Comparison of ENCODE assay signal across 8 cellular contexts in genomic region chr1:46300673-46301405, GRCh38. TPM values are rescaled to one million over a fixed set of nuclear protein-coding genes. Genes with fewer than 3 reads are reported as not detected.
DNase-seq lines count a peak whose midpoint lies in the region; ATAC-seq and TF ChIP-seq lines count a peak whose summit lies in the region.

No MANE protein-coding gene starts in this region.

- BruUV-seq in Calu3 (replicated peaks; lab: Mats Ljungman, UMichigan) = no TSS peak

- H3K4me1 Mint-ChIP-seq in Calu3 (ENCODE audit: low read depth, unreplicated experiment) (peaks cover 32% of the 10 kb centered on the region), osteocyte (ENCODE audit: unreplicated experiment) (peaks cover 38% of the 10 kb centered on the region)

- TF ChIP-seq CTCF in Calu3 (IDR thresholded peaks at IDR 0.05; ENCODE audit: unreplicated experiment) (no peak), Peyer's patch (IDR thresholded peaks at IDR 0.05) (no peak), epithelial cell of proximal tubule (conservative IDR thresholded peaks at IDR 0.05; ENCODE audit: low read depth, low read length) (no peak), osteocyte (IDR thresholded peaks at IDR 0.05) (no peak)

- H3K27me3 Mint-ChIP-seq in Calu3 (ENCODE audit: unreplicated experiment) = no peaks in the 10 kb centered on the region
- no peaks in the 10 kb centered on the region for H3K27me3 Mint-ChIP-seq in osteocyte (ENCODE audit: unreplicated experiment)

- intact Hi-C loops in Calu3 (cut with micrococcal nuclease; ENCODE audit: unreplicated experiment) = loop anchor here (5.0 kb wide), 1 partner anchor 46 kb away; no protein-coding TSS in a partner anchor

- H3K36me3 ChIP-seq in Peyer's patch = peaks cover 0 to 21% (median 0%) of the 10 kb centered on the region in 3 donors

- H3K4me3 Mint-ChIP-seq in Calu3 (ENCODE audit: low read depth, unreplicated experiment) = peak overlapping the region; percentile 99
- peak overlapping the region; percentile 99 for H3K4me3 Mint-ChIP-seq in osteocyte (ENCODE audit: unreplicated experiment)

- no peaks in the 10 kb centered on the region for H3K27me3 ChIP-seq in Peyer's patch

- DNase-seq in Calu3 = no peak
- DNase-seq in Peyer's patch = peak in 1 of 3 donors; percentile 44
- no peak for DNase-seq in epithelial cell of proximal tubule (ENCODE audit: low read depth)
- no peak for DNase-seq in osteocyte (ENCODE audit: extremely low spot score, unreplicated experiment)
- DNase-seq in NCI-H1105 (lab: John Stamatoyannopoulos, UW) = no peak
- DNase-seq in NCI-H82 (lab: John Stamatoyannopoulos, UW) = no peak
- no peak for DNase-seq in G401 (ENCODE audit: low spot score)

- no peak for TF ChIP-seq POLR2A in Peyer's patch (IDR thresholded peaks at IDR 0.05)

- H3K4me3 ChIP-seq in Peyer's patch (peak overlapping the region; percentile 78 to 92 (median 80)), epithelial cell of proximal tubule (ENCODE audit: low read depth, low read length) (peak overlapping the region; percentile 71)

- H3K27ac Mint-ChIP-seq in Calu3 (ENCODE audit: unreplicated experiment) (peak overlapping the region; percentile 97), osteocyte (ENCODE audit: unreplicated experiment) (peak overlapping the region; percentile 99)

- no peak for ATAC-seq in GM19455 (IDR thresholded peaks at IDR 0.05; ENCODE audit: unreplicated experiment)

- in situ Hi-C loops in G401 (cut with HindIII; ENCODE audit: low sequenced_read_pairs) = no loop called here

- CTCF ChIA-PET in Calu3 (lab: Charles Lee) = interaction anchor here (1.5 kb wide), 1 partner anchor 39 kb away, joined by 4 read pairs; no protein-coding TSS in a partner anchor

- H3K36me3 Mint-ChIP-seq in Calu3 (ENCODE audit: insufficient read depth, unreplicated experiment) (peaks cover 70% of the 10 kb centered on the region), osteocyte (ENCODE audit: unreplicated experiment) (peaks cover 21% of the 10 kb centered on the region)

- H3K9me3 ChIP-seq in Peyer's patch = no peaks in the 10 kb centered on the region

- H3K9me3 Mint-ChIP-seq in Calu3 (ENCODE audit: low read depth, unreplicated experiment) (no peaks in the 10 kb centered on the region), osteocyte (ENCODE audit: unreplicated experiment) (no peaks in the 10 kb centered on the region)

- peaks cover 0 to 34% (median 4%) of the 10 kb centered on the region in 4 donors for H3K4me1 ChIP-seq in Peyer's patch

- peak overlapping the region; percentile 89 to 94 (median 94) for H3K27ac ChIP-seq in Peyer's patch

RNA-seq across cellular contexts. Expression of gene LRRC41, which starts 2.6 kb away (rescaled TPM):
- total RNA-seq in Calu3 (2022) (47.5 and 48.8 TPM in 2 replicates), Peyer's patch (10 to 100 TPM; 19.8 to 72.3 (median 65.3) TPM), epithelial cell of proximal tubule (104 and 105 TPM in 2 replicates), osteocyte (90.7 and 93.4 TPM in 2 replicates)
- 99.1 and 119 TPM in 2 replicates for total RNA-seq in G401 (2014; rRNA removed; shearing (Covaris generic))

RNA-seq across cellular contexts. Expression of gene UQCRH, which starts 2.7 kb away (rescaled TPM):
- 410 and 460 TPM in 2 replicates for total RNA-seq in Calu3 (2022)
- total RNA-seq in Peyer's patch = 100 to 1,000 TPM; 230 to 300 (median 262) TPM
- total RNA-seq in epithelial cell of proximal tubule = 545 and 884 TPM in 2 replicates
- 200 and 228 TPM in 2 replicates for total RNA-seq in osteocyte
- total RNA-seq in G401 (2014; rRNA removed; shearing (Covaris generic)) = 782 and 965 TPM in 2 replicates

RNA-seq across cellular contexts. Expression of gene NSUN4, which starts 39.8 kb away (rescaled TPM):
- total RNA-seq in Calu3 (2022) = 38.7 and 42.5 TPM in 2 replicates
- 10 to 100 TPM; 12.8 to 29.4 (median 18.0) TPM for total RNA-seq in Peyer's patch
- 16.2 and 17.2 TPM in 2 replicates for total RNA-seq in epithelial cell of proximal tubule
- 21.6 and 24.5 TPM in 2 replicates for total RNA-seq in osteocyte
- 14.6 and 20.9 TPM in 2 replicates for total RNA-seq in G401 (2014; rRNA removed; shearing (Covaris generic))

RNA-seq across cellular contexts. Expression of gene RAD54L, which starts 53.3 kb away (rescaled TPM):
- total RNA-seq in Calu3 (2022) (22.5 and 25.2 TPM in 2 replicates), Peyer's patch (10 to 100 TPM in 2 of 4 donors, 1 to 10 TPM in 2; 3.9 to 71.8 (median 10.3) TPM), epithelial cell of proximal tubule (23.6 and 30.6 TPM in 2 replicates), osteocyte (4.2 and 5.4 TPM in 2 replicates)
- total RNA-seq in G401 (2014; rRNA removed; shearing (Covaris generic)) = 16.8 and 20.6 TPM in 2 replicates
